8 cellular contexts compared by ENCODE assay signal in the genomic region with DNA sequence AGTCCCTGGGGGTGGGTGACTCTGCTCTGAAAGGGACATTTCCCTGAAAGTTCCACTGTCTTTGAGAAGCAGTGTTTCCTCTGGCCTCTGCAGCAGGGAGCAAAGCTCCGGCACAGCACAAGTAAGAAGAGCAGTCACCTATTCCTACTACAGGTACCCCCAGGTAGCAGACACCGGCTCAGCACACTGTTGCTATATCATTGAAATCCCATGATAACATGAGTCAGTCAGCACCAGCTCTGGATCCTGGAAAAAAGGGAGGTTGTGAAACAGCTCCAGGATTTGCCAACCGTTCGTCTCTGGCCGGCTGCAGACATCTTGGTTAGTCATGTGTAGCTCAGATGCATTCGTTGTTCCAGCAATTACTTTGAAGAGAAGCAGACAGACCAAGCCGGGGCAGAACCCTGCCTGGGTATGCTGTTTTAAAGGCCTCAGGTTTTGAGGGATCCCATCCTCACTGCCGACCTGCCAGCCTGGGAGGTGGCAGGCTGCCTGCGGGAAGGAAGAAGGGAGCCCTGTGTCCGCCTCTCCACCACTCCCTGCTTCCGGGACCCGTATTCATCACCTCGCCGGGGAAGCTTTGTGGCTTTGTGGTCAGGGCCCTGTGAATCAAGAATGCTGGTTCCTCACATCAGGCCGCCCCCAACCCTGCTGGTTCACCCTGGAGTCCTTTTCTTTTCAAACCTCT.
DNase-seq lines count a peak whose midpoint lies in the region; ATAC-seq and TF ChIP-seq lines count a peak whose summit lies in the region.

No MANE protein-coding gene starts in this region.

- DNase-seq in heart left ventricle (peak in 1 of 5 donors; percentile 41), left ventricle myocardium superior (no peak), cardiac fibroblast (ENCODE audit: low read depth in 2 of 2) (peak; percentile 94 to 98), psoas muscle (peak in 1 of 2 donors; percentile 66), inferior parietal cortex (ENCODE audit: extremely low spot score) (no peak)

- ATAC-seq in heart left ventricle (peak in 3 of 4 donors; percentile 11 to 57 (median 42)), left ventricle myocardium superior (no peak), psoas muscle (peak; percentile 36 to 75 (median 70)), HG02642 (IDR thresholded peaks at IDR 0.05; ENCODE audit: poor library complexity, unreplicated experiment) (no peak), GM21576 (IDR thresholded peaks at IDR 0.05; ENCODE audit: unreplicated experiment) (no peak)
- ATAC-seq in activated CD4-positive, CD25-positive, alpha-beta regulatory T cell treated with anti-CD3 and anti-CD28 coated beads, Interleukin-2, amount 50 U/mL, for 24 hours: peak; percentile 40 to 41

- peaks cover 0 to 89% (median 0%) of the 10 kb centered on the region in 12 donors for H3K4me1 ChIP-seq in heart left ventricle
- peaks cover 29% of the 10 kb centered on the region for H3K4me1 ChIP-seq in psoas muscle

- intact Hi-C loops in heart left ventricle (cut with DNase I) (no loop called here), left ventricle myocardium superior (cut with micrococcal nuclease) (no loop called here), psoas muscle (cut with DNase I) (no loop called here)

- peaks cover 0 to 46% (median 0%) of the 10 kb centered on the region in 9 donors for H3K36me3 ChIP-seq in heart left ventricle
- peaks cover 4 to 54% of the 10 kb centered on the region in 2 donors for H3K36me3 ChIP-seq in psoas muscle (ENCODE audit: insufficient read depth in 1 of 2, low read depth in 1 of 2)

- 79 to 86% (median 81%) methylated on average over 14 to 15 of the region's 15 CpGs for WGBS in heart left ventricle, 4 donors
- 81 to 88% (median 82%) methylated on average over 15 of the region's 15 CpGs for WGBS in psoas muscle, 3 donors

- no peak for TF ChIP-seq CTCF in heart left ventricle (IDR thresholded peaks at IDR 0.05)
- TF ChIP-seq CTCF in cardiac fibroblast (IDR thresholded peaks at IDR 0.05; ENCODE audit: low read depth, low read length): no peak
- no peak for TF ChIP-seq CTCF in psoas muscle (IDR thresholded peaks at IDR 0.05)

- H3K4me3 ChIP-seq in heart left ventricle: no peak overlapping the region
- peak overlapping the region in 1 of 2 donors; percentile 5 for H3K4me3 ChIP-seq in cardiac fibroblast (replicated peaks in 1 of 2; ENCODE audit: low read depth in 2 of 2, low read length in 2 of 2)
- H3K4me3 ChIP-seq in psoas muscle: no peak overlapping the region

- H3K9me3 ChIP-seq in heart left ventricle (peaks cover 0 to 28% (median 3%) of the 10 kb centered on the region in 12 donors), psoas muscle (no peaks in the 10 kb centered on the region)

- no peak for TF ChIP-seq POLR2A in heart left ventricle (IDR thresholded peaks at IDR 0.05)

- H3K27ac ChIP-seq in heart left ventricle (peak overlapping the region in 2 of 12 donors; percentile 11 to 28), psoas muscle (peak overlapping the region; percentile 62)

- no peaks in the 10 kb centered on the region for H3K27me3 ChIP-seq in heart left ventricle
- H3K27me3 ChIP-seq in psoas muscle (ENCODE audit: insufficient read depth in 3 of 3, low read length in 2 of 3): no peaks in the 10 kb centered on the region

Comparison
In these comparisons a context has a peak if more than half of its experiments do, and no peak if none do; other contexts are left out.
1. ATAC-seq: peak in heart left ventricle (3 of 4), activated CD4-positive, CD25-positive, alpha-beta regulatory T cell treated with anti-CD3 and anti-CD28 coated beads, Interleukin-2, amount 50 U/mL, for 24 hours (2 of 2) and psoas muscle (4 of 4); none in left ventricle myocardium superior (single experiment), HG02642 (single experiment) and GM21576 (single experiment).
2. DNase-seq: peak in cardiac fibroblast (2 of 2); none in left ventricle myocardium superior (single experiment) and inferior parietal cortex (single experiment).